8 cellular contexts compared by ENCODE assay signal in genomic region chr2:178914259-178914849, GRCh38.
A peak's percentile ranks its signal among the peaks of the same experiment; 100 is the strongest.
DNase-seq lines count a peak whose midpoint lies in the region; ATAC-seq and TF ChIP-seq lines count a peak whose summit lies in the region.

No MANE protein-coding gene starts in this region.

- H3K27me3 ChIP-seq in PC-3 (ENCODE audit: low read length) (no peaks in the 10 kb centered on the region), fibroblast of lung (ENCODE audit: control insufficient read depth, insufficient read depth, low read length) (no peaks in the 10 kb centered on the region), neural cell (ENCODE audit: insufficient read depth, low read depth, low read length) (no peaks in the 10 kb centered on the region)

- H3K9ac ChIP-seq in PC-3 (ENCODE audit: low read length) (no peak overlapping the region), fibroblast of lung (ENCODE audit: insufficient read depth, low read length) (no peak overlapping the region), neural cell (ENCODE audit: low read length) (no peak overlapping the region)

- POLR2A ChIA-PET in PC-3 (lab: Charles Lee; ENCODE audit: unreplicated experiment), result no interaction called here

- H3K27ac ChIP-seq in PC-3 (ENCODE audit: low read length), result no peak overlapping the region
- H3K27ac ChIP-seq in fibroblast of lung (ENCODE audit: insufficient read depth, low read length), result no peak overlapping the region
- H3K27ac ChIP-seq in neural cell (ENCODE audit: low read length), result no peak overlapping the region

- intact Hi-C loops in PC-3 (cut with micrococcal nuclease), result loop anchor here (1.0 to 5.0 kb wide), 5 partner anchors 23 to 214 kb away; no protein-coding TSS in a partner anchor

- CTCF ChIA-PET in PC-3 (lab: Charles Lee), result no interaction called here

- no peaks in the 10 kb centered on the region for H3K27me3 Mint-ChIP-seq in stimulated activated naive CD8-positive, alpha-beta T cell treated with anti-CD3 and anti-CD28 coated beads, Interleukin-15, amount 100 ng/mL, for 72 hours

- H3K9me2 ChIP-seq in PC-3 (replicated peaks; ENCODE audit: low read length) (no peaks in the 10 kb centered on the region), neural cell (ENCODE audit: insufficient read depth, low read length) (no peaks in the 10 kb centered on the region)

- no TSS peak for BruUV-seq in PC-3 (replicated peaks; lab: Mats Ljungman, UMichigan)

- H3K9me3 Mint-ChIP-seq in stimulated activated naive CD8-positive, alpha-beta T cell treated with anti-CD3 and anti-CD28 coated beads, Interleukin-15, amount 100 ng/mL, for 72 hours, result no peaks in the 10 kb centered on the region

- ATAC-seq in GM21515 (IDR thresholded peaks at IDR 0.05; ENCODE audit: unreplicated experiment) (peak; percentile 87), PC-3 (peak; percentile 59)
- peak; percentile 79 for ATAC-seq in stimulated activated naive CD8-positive, alpha-beta T cell treated with anti-CD3 and anti-CD28 coated beads, Interleukin-15, amount 100 ng/mL, for 72 hours

- DNase-seq in DMS114 treated with DMSO at 0.1 percent for 48 hours (lab: John Stamatoyannopoulos, UW; ENCODE audit: unreplicated experiment), result peak; percentile 49
- peak in 56 of 76 experiments; percentile 6 to 73 (median 35) for DNase-seq in HUDEP-2 (lab: John Stamatoyannopoulos, UW; ENCODE audit: unreplicated experiment in 76 of 76)
- DNase-seq in PC-3, result peak; percentile 92
- peak; percentile 64 for DNase-seq in activated T-cell treated with anti-CD3 and anti-CD28 coated beads, Interleukin-2, amount 50 U/mL, for 1 hour
- peak; percentile 75 to 87 for DNase-seq in fibroblast of lung (ENCODE audit: low read depth in 2 of 2)
- DNase-seq in stimulated activated naive CD8-positive, alpha-beta T cell treated with anti-CD3 and anti-CD28 coated beads, Interleukin-15, amount 100 ng/mL, for 72 hours, result peak; percentile 56 to 62

- no peak overlapping the region for H3K27ac Mint-ChIP-seq in stimulated activated naive CD8-positive, alpha-beta T cell treated with anti-CD3 and anti-CD28 coated beads, Interleukin-15, amount 100 ng/mL, for 72 hours

- peak; percentile 78 for TF ChIP-seq RAD21 in neural cell (conservative IDR thresholded peaks at IDR 0.05)

- H3K4me1 ChIP-seq in PC-3 (ENCODE audit: insufficient read depth, low read length) (peaks cover 52% of the 10 kb centered on the region), fibroblast of lung (ENCODE audit: control insufficient read depth, extremely low read depth, insufficient read depth, low read length) (no peaks in the 10 kb centered on the region)

- H2AFZ ChIP-seq in PC-3 (ENCODE audit: low read length) (peak overlapping the region; percentile 19; the same call in 1 of the 2 replicates), fibroblast of lung (ENCODE audit: low read length) (no peak overlapping the region), neural cell (ENCODE audit: low read depth, low read length) (no peak overlapping the region)

- peak; percentile 94 for TF ChIP-seq CTCF in PC-3 (conservative IDR thresholded peaks at IDR 0.05; ENCODE audit: low read depth, low read length)
- peak; percentile 92 to 95 for TF ChIP-seq CTCF in fibroblast of lung (conservative IDR thresholded peaks at IDR 0.05 in 1 of 2, IDR thresholded peaks at IDR 0.05 in 1 of 2; ENCODE audit: low read depth in 1 of 2, low read length in 2 of 2)
- peak; percentile 77 for TF ChIP-seq CTCF in neural cell (IDR thresholded peaks at IDR 0.05; ENCODE audit: poor library complexity, severe bottlenecking)

- H3K4me2 ChIP-seq in PC-3 (ENCODE audit: low read length), result no peak overlapping the region
- no peak overlapping the region for H3K4me2 ChIP-seq in fibroblast of lung (ENCODE audit: extremely low read depth, insufficient read depth, low read length)
- H3K4me2 ChIP-seq in neural cell (ENCODE audit: low read length), result no peak overlapping the region

- H3K9me3 ChIP-seq in PC-3 (ENCODE audit: low read length) (no peaks in the 10 kb centered on the region), fibroblast of lung (ENCODE audit: control insufficient read depth, insufficient read depth, low read depth, low read length) (no peaks in the 10 kb centered on the region), neural cell (ENCODE audit: low read length) (no peaks in the 10 kb centered on the region)

- H3K4me1 Mint-ChIP-seq in stimulated activated naive CD8-positive, alpha-beta T cell treated with anti-CD3 and anti-CD28 coated beads, Interleukin-15, amount 100 ng/mL, for 72 hours, result peaks cover 12% of the 10 kb centered on the region

- no peak overlapping the region for H3K4me3 ChIP-seq in PC-3 (ENCODE audit: low read length)
- H3K4me3 ChIP-seq in fibroblast of lung (replicated peaks in 1 of 4; ENCODE audit: control extremely low read depth in 1 of 4, insufficient read depth in 1 of 4, low read depth in 3 of 4, low read length in 4 of 4), result no peak overlapping the region
- no peak overlapping the region for H3K4me3 ChIP-seq in neural cell (ENCODE audit: low read length)

- no peaks in the 10 kb centered on the region for H3K36me3 ChIP-seq in PC-3 (ENCODE audit: low read depth, low read length)
- H3K36me3 ChIP-seq in fibroblast of lung (ENCODE audit: control insufficient read depth, insufficient read depth, low read length), result no peaks in the 10 kb centered on the region
- no peaks in the 10 kb centered on the region for H3K36me3 ChIP-seq in neural cell (ENCODE audit: insufficient read depth, low read length)

- H3F3A ChIP-seq in PC-3 (ENCODE audit: low read length, unreplicated experiment) (no peaks in the 10 kb centered on the region), neural cell (ENCODE audit: insufficient read depth, low read length, poor library complexity, severe bottlenecking) (no peaks in the 10 kb centered on the region)

- no peak for TF ChIP-seq EP300 in neural cell (conservative IDR thresholded peaks at IDR 0.05; ENCODE audit: poor library complexity, severe bottlenecking)

- H3K79me2 ChIP-seq in PC-3 (ENCODE audit: low read length) (no peaks in the 10 kb centered on the region), fibroblast of lung (ENCODE audit: control insufficient read depth, insufficient read depth, low read length) (no peaks in the 10 kb centered on the region), neural cell (replicated peaks; ENCODE audit: insufficient read depth, low read length) (no peaks in the 10 kb centered on the region)

- H3K4me3 Mint-ChIP-seq in stimulated activated naive CD8-positive, alpha-beta T cell treated with anti-CD3 and anti-CD28 coated beads, Interleukin-15, amount 100 ng/mL, for 72 hours, result no peak overlapping the region

- H4K20me1 ChIP-seq in PC-3 (ENCODE audit: low read length), result no peaks in the 10 kb centered on the region
- no peaks in the 10 kb centered on the region for H4K20me1 ChIP-seq in fibroblast of lung (ENCODE audit: control insufficient read depth, extremely low read depth, insufficient read depth, low read length)
- no peaks in the 10 kb centered on the region for H4K20me1 ChIP-seq in neural cell (ENCODE audit: insufficient read depth)

TF ChIP-seq in neural cell, 6 proteins besides CTCF, POLR2A, EP300 and RAD21:
- TF ChIP-seq MXI1 (conservative IDR thresholded peaks at IDR 0.05; ENCODE audit: poor library complexity, severe bottlenecking) (no peak), POLR2AphosphoS5 (IDR thresholded peaks at IDR 0.05) (no peak), SMC3 (conservative IDR thresholded peaks at IDR 0.05; ENCODE audit: poor library complexity) (peak; percentile 82)

Comparison
In these comparisons a context has a peak if more than half of its experiments do, and no peak if none do; other contexts are left out.
1. DNase-seq: peak in every context shown above with its lines; median percentile 92 in PC-3; 81 in fibroblast of lung; 64 in activated T-cell treated with anti-CD3 and anti-CD28 coated beads, Interleukin-2, amount 50 U/mL, for 1 hour; 59 in stimulated activated naive CD8-positive, alpha-beta T cell treated with anti-CD3 and anti-CD28 coated beads, Interleukin-15, amount 100 ng/mL, for 72 hours; 49 in DMS114 treated with DMSO at 0.1 percent for 48 hours; 35 in HUDEP-2.